Comparison of ENCODE assay signal across 8 cellular contexts in genomic region chr1:202235856-202236837, GRCh38. TPM values are rescaled to one million over a fixed set of nuclear protein-coding genes. Genes with fewer than 3 reads are reported as not detected.
DNase-seq lines count a peak whose midpoint lies in the region; ATAC-seq, FAIRE-seq and TF ChIP-seq lines count a peak whose summit lies in the region.

No MANE protein-coding gene starts in this region.

- peak; percentile 58 for ATAC-seq in GM18867 (IDR thresholded peaks at IDR 0.05; ENCODE audit: unreplicated experiment)
- no peak for ATAC-seq in GM21526 (IDR thresholded peaks at IDR 0.05; ENCODE audit: low FRiP score, unreplicated experiment)

- intact Hi-C loops in adrenal gland (cut with DNase I) = no loop called here

- H3K4me3 ChIP-seq in adrenal gland = no peak overlapping the region
- no peak overlapping the region for H3K4me3 ChIP-seq in small intestine (ENCODE audit: low read depth in 1 of 2, low read length in 2 of 2)

- H3K9me3 ChIP-seq in adrenal gland (replicated peaks in 1 of 3) = no peaks in the 10 kb centered on the region
- H3K9me3 ChIP-seq in small intestine (ENCODE audit: control insufficient read depth, low read depth) = no peaks in the 10 kb centered on the region

- WGBS in adrenal gland, 4 donors = 41 to 63% (median 47%) methylated on average over 10 to 19 of the region's 19 CpGs
- WGBS in small intestine, 3 donors = 59 to 66% (median 64%) methylated on average over 17 to 19 of the region's 19 CpGs

- peak; percentile 71 to 88 (median 77) for TF ChIP-seq CTCF in adrenal gland (IDR thresholded peaks at IDR 0.05)

- H3K4me1 ChIP-seq in adrenal gland (replicated peaks in 1 of 2) (peaks cover 0 to 4% of the 10 kb centered on the region in 2 donors), small intestine (ENCODE audit: control insufficient read depth in 2 of 2, insufficient read depth in 1 of 2, low read depth in 1 of 2, low read length in 1 of 2) (no peaks in the 10 kb centered on the region)

- no peaks in the 10 kb centered on the region for H3K27me3 ChIP-seq in adrenal gland
- no peaks in the 10 kb centered on the region for H3K27me3 ChIP-seq in small intestine (ENCODE audit: control insufficient read depth in 2 of 2, insufficient read depth in 2 of 2, low read length in 2 of 2)

- FAIRE-seq in small intestine (lab: Jason Lieb, UNC) = no peak

- no peaks in the 10 kb centered on the region for H3K36me3 ChIP-seq in adrenal gland (replicated peaks in 1 of 2)
- no peaks in the 10 kb centered on the region for H3K36me3 ChIP-seq in small intestine (ENCODE audit: control insufficient read depth in 2 of 2, insufficient read depth in 2 of 2, low read length in 2 of 2)

- no peak overlapping the region for H3K27ac ChIP-seq in adrenal gland
- no peak overlapping the region for H3K27ac ChIP-seq in small intestine (ENCODE audit: low read depth in 1 of 2, low read length in 1 of 2)

- in situ Hi-C loops in ACHN (cut with HindIII; ENCODE audit: low pct_ligation_motif_present, low pct_unique_long_range_greater_than_20kb, low sequenced_read_pairs) = no loop called here

- TF ChIP-seq POLR2A in adrenal gland (IDR thresholded peaks at IDR 0.05) = no peak

- DNase-seq in ACHN (peak; percentile 98), NCI-H1092 (lab: John Stamatoyannopoulos, UW) (peak; percentile 37), T-helper 1 cell (peak in 4 of 5 donors; percentile 37 to 57 (median 44)), adrenal gland (peak; percentile 48 to 82 (median 67)), hepatic stellate cell (ENCODE audit: low spot score) (peak; percentile 98), small intestine (peak; percentile 71)

RNA-seq across cellular contexts. Expression of gene LGR6, which starts 42.5 kb away (rescaled TPM):
- under 1 TPM in 6 of 8 donors, not detected in 2; 0.10 to 0.54 (median 0.16) TPM for total RNA-seq in adrenal gland
- polyA plus RNA-seq in adrenal gland (1 to 10 TPM in 1 of 3 donors, under 1 TPM in 1, not detected in 1; 0.48 to 1.0 TPM), small intestine (1 to 10 TPM in 1 of 3 donors, under 1 TPM in 1, not detected in 1; 0.27 to 1.0 TPM)

Comparison
In these comparisons a context has a peak if more than half of its experiments do, and no peak if none do; other contexts are left out.
1. DNase-seq: peak in every context shown above with its lines; median percentile 98 in ACHN; 98 in hepatic stellate cell; 71 in small intestine; 67 in adrenal gland; 44 in T-helper 1 cell; 37 in NCI-H1092.